In genomic region chr22:39928556-39929401, GRCh38 we compare ENCODE assay signal across 1 cellular context.
TF ChIP-seq lines count a peak whose summit lies in the region.

No MANE protein-coding gene starts in this region.

TF ChIP-seq in K562, 482 proteins besides CTCF, POLR2A, EP300 and RAD21:
- TF ChIP-seq ZNF23 (CRISPR knock-in tag; IDR thresholded peaks at IDR 0.05), result no peak
